14 cellular contexts compared by ENCODE assay signal in the genomic region with DNA sequence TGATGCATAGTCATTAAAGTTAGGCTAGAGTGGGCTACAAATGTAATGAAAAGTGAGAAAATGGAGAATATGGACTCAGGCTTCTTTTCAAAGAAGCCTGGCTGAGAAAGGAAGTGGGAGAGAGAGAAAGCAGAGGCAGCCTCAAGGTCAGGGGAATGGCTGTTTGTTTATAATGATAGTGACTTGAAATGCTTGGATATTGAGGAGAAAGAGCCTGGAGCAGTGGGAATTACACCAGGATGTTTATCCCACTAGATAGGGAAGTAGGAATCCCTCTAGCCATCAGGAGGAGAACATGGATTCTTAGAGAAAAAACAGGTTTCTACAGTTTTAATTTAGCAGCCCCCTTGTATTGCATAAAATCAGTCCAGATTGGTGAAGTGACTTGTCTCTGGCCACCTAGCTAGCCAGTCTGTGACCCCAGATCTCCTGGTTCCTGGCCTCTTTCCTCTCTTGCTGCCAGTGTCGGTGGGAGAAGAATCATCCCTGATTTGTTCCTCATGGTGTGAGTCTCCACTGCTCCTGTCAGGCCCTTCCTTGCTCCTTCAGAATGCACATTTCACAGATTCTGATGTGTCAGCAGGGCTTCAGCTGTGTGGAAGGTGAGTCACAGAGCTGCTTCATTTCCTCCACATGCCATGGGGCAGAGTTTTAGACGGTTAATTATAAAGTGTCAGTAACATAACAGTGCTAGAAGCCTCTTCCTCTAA. TPM values are rescaled to one million over a fixed set of nuclear protein-coding genes. Genes with fewer than 3 reads are reported as not detected.
DNase-seq lines count a peak whose midpoint lies in the region; ATAC-seq, FAIRE-seq and TF ChIP-seq lines count a peak whose summit lies in the region.
"Had no signal": no experiment of that assay in that cellular context is flagged by ENCODE, and none has a peak within 500 bp of the region (broad histone marks: within the 10 kb centered on the region; RNA-seq: fewer than 3 reads in every experiment).

No MANE protein-coding gene starts in this region.

- no peak overlapping the region for H3K4me3 ChIP-seq in AG09309 (ENCODE audit: control insufficient read depth, low read depth, low read length)
- no peak overlapping the region for H3K4me3 ChIP-seq in endothelial cell of umbilical vein (replicated peaks in 1 of 3; ENCODE audit: insufficient read depth in 1 of 3, low read depth in 1 of 3, low read length in 3 of 3)
- H3K4me3 ChIP-seq in mesodermal cell (ENCODE audit: extremely low read depth, insufficient read depth, low read length, poor library complexity, severe bottlenecking) = no peak overlapping the region
- H3K4me3 ChIP-seq in BE2C (ENCODE audit: low read depth, low read length) = no peak overlapping the region
- H3K4me3 ChIP-seq: suprapubic skin had no signal

- intact Hi-C loops in endothelial cell of umbilical vein (cut with micrococcal nuclease) = loop anchor here (1.0 to 10.0 kb wide), 2 partner anchors 33 to 555 kb away; a partner anchor contains a TSS

- H3K4me1 ChIP-seq in endothelial cell of umbilical vein (ENCODE audit: control insufficient read depth, extremely low read depth, insufficient read depth, low read length) = peaks cover 17% of the 10 kb centered on the region
- peaks cover 26% of the 10 kb centered on the region for H3K4me1 ChIP-seq in mesodermal cell (ENCODE audit: control insufficient read depth, insufficient read depth, low read length, poor library complexity, severe bottlenecking)
- no peaks in the 10 kb centered on the region; the same call in 1 of the 2 replicates for H3K4me1 ChIP-seq in BE2C
- H3K4me1 ChIP-seq: suprapubic skin had no signal

- H3K27ac ChIP-seq in endothelial cell of umbilical vein (ENCODE audit: insufficient read depth, low read depth, low read length) (peak overlapping the region; percentile 58), mesodermal cell (ENCODE audit: low read depth, low read length, severe bottlenecking) (peak overlapping the region; percentile 69)
- H3K27ac ChIP-seq: suprapubic skin had no signal

- WGBS in mesodermal cell (ENCODE audit: insufficient coverage in 2 of 2), 2 experiments = 33 to 78% methylated on average over 1 of the region's 2 CpGs

- H3K36me3 ChIP-seq in endothelial cell of umbilical vein (ENCODE audit: control insufficient read depth in 2 of 2, extremely low read depth in 1 of 2, insufficient read depth in 2 of 2, low read length in 2 of 2) = peaks cover 0 to 1% of the 10 kb centered on the region in 2 experiments
- peaks cover 4% of the 10 kb centered on the region for H3K36me3 ChIP-seq in mesodermal cell (ENCODE audit: control insufficient read depth, insufficient read depth, low read length)
- no peaks in the 10 kb centered on the region for H3K36me3 ChIP-seq in BE2C
- H3K36me3 ChIP-seq: suprapubic skin had no signal

- BruUV-seq in endothelial cell of umbilical vein (replicated peaks; lab: Mats Ljungman, UMichigan) = no TSS peak

- TF ChIP-seq CTCF in AG09309 (IDR thresholded peaks at IDR 0.05; ENCODE audit: control insufficient read depth, insufficient read depth, low read depth, low read length, missing control alignments) (no peak), endothelial cell of umbilical vein (IDR thresholded peaks at IDR 0.05; ENCODE audit: extremely low read depth in 1 of 2, insufficient read depth in 1 of 2, low read depth in 1 of 2, low read length in 2 of 2) (no peak), BE2C (IDR thresholded peaks at IDR 0.05; ENCODE audit: low read depth, low read length) (no peak)

- no peak for ATAC-seq in HG02973 (IDR thresholded peaks at IDR 0.05; ENCODE audit: unreplicated experiment)
- no peak for ATAC-seq in HG02870 (IDR thresholded peaks at IDR 0.05; ENCODE audit: unreplicated experiment)
- ATAC-seq: natural killer cell had no signal

- POLR2A ChIA-PET in endothelial cell of umbilical vein (lab: Charles Lee) = no interaction called here

- H3K9me3 ChIP-seq in endothelial cell of umbilical vein (replicated peaks; ENCODE audit: control insufficient read depth, insufficient read depth, low read length) = peaks cover 4% of the 10 kb centered on the region
- H3K9me3 ChIP-seq in mesodermal cell (ENCODE audit: control insufficient read depth, low read length) = peaks cover 31% of the 10 kb centered on the region
- H3K9me3 ChIP-seq in BE2C = peaks cover 2% of the 10 kb centered on the region; the same call in 1 of the 2 replicates

- no peak for TF ChIP-seq POLR2A in endothelial cell of umbilical vein (IDR thresholded peaks at IDR 0.05; ENCODE audit: low read depth, low read length)

- H3K9me1 ChIP-seq in endothelial cell of umbilical vein (replicated peaks; ENCODE audit: control insufficient read depth, extremely low read depth, insufficient read depth, low read length) = no peaks in the 10 kb centered on the region

- H3K9ac ChIP-seq in endothelial cell of umbilical vein (replicated peaks; ENCODE audit: extremely low read depth, insufficient read depth, low read length) = peak overlapping the region; percentile 3

- dilution Hi-C loops in endothelial cell of umbilical vein (cut with MboI; ENCODE audit: extremely low pct_ligation_motif_present, low sequenced_read_pairs) = no loop called here

- no peaks in the 10 kb centered on the region for H3K27me3 ChIP-seq in endothelial cell of umbilical vein (ENCODE audit: control insufficient read depth in 2 of 2, insufficient read depth in 2 of 2, low read length in 2 of 2)
- no peaks in the 10 kb centered on the region for H3K27me3 ChIP-seq in BE2C
- H3K27me3 ChIP-seq: suprapubic skin had no signal

- peak; percentile 35 for DNase-seq in AG09309 (ENCODE audit: low read depth)
- DNase-seq in M059J (ENCODE audit: low read depth) = peak; percentile 82
- DNase-seq in endothelial cell of umbilical vein (ENCODE audit: low read depth, low spot score) = peak; percentile 84
- DNase-seq in activated CD4-positive, CD25-positive, alpha-beta regulatory T cell treated with anti-CD3 and anti-CD28 coated beads, Interleukin-2, amount 50 U/mL, for 72 hours = no peak
- DNase-seq in BE2C = no peak
- DNase-seq: hippocampal formation; KG1; natural killer cell; NCI-H2171 treated with DMSO at 0.1 percent for 48 hours; stimulated activated CD4-positive, alpha-beta T cell treated with anti-CD3 and anti-CD28 coated beads, Interleukin-4, amount 100 ng/mL, for 24 hours had no signal

- H3K4me2 ChIP-seq in endothelial cell of umbilical vein (ENCODE audit: insufficient read depth, low read length) = peak overlapping the region; percentile 43

- CTCF ChIA-PET in endothelial cell of umbilical vein (lab: Charles Lee) = interaction anchor here (1.0 to 1.6 kb wide), 4 partner anchors 33 to 554 kb away, joined by 3 to 10 read pairs (median 6); a partner anchor contains a TSS

- peak; percentile 97 for FAIRE-seq in endothelial cell of umbilical vein (lab: Jason Lieb, UNC)

- no peak overlapping the region for H2AFZ ChIP-seq in endothelial cell of umbilical vein (ENCODE audit: low read depth, low read length)

- H4K20me1 ChIP-seq in endothelial cell of umbilical vein (replicated peaks; ENCODE audit: control insufficient read depth, extremely low read depth, insufficient read depth, low read length) = no peaks in the 10 kb centered on the region

- no peaks in the 10 kb centered on the region for H3K79me2 ChIP-seq in endothelial cell of umbilical vein (ENCODE audit: control insufficient read depth, insufficient read depth, low read length)

TF ChIP-seq in endothelial cell of umbilical vein, 7 proteins besides CTCF, POLR2A, EP300 and RAD21:
- TF ChIP-seq FOS (IDR thresholded peaks at IDR 0.05; ENCODE audit: borderline replicate concordance, insufficient read depth, low read length) (peak; percentile 98), GATA2 (IDR thresholded peaks at IDR 0.05; ENCODE audit: insufficient read depth, insufficient read length, low read depth, low read length) (no peak), JUN (IDR thresholded peaks at IDR 0.05; ENCODE audit: borderline replicate concordance, insufficient read depth, insufficient read length, low read depth) (peak; percentile 84), POLR2AphosphoS5 (IDR thresholded peaks at IDR 0.05; ENCODE audit: insufficient read depth, low read depth, low read length) (peak; percentile 64), EZH2 (IDR thresholded peaks at IDR 0.05; ENCODE audit: borderline replicate concordance, low read depth, low read length, severe bottlenecking) (no peak), MYC (IDR thresholded peaks at IDR 0.05; ENCODE audit: low read depth, low read length) (peak; percentile 31)
- TF ChIP-seq, protein P1, sequence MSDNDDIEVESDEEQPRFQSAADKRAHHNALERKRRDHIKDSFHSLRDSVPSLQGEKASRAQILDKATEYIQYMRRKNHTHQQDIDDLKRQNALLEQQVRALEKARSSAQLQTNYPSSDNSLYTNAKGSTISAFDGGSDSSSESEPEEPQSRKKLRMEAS (IDR thresholded peaks at IDR 0.05; ENCODE audit: insufficient read depth, insufficient read length) = no peak
TF ChIP-seq in endothelial cell of umbilical vein: peak in this region for 4.

RNA-seq across cellular contexts. Expression of a gene that starts 32.9 kb away (rescaled TPM):
- total RNA-seq in M059J (2014; rRNA removed; shearing (Covaris generic)) = 1.3 and 2.0 TPM in 2 replicates
- total RNA-seq in endothelial cell of umbilical vein = 22.5 and 26.7 TPM in 2 replicates
- polyA plus RNA-seq in endothelial cell of umbilical vein = 16.3 and 16.4 TPM in 2 replicates
- 5.5 and 7.0 TPM in 2 replicates for polyA plus RNA-seq in endothelial cell of umbilical vein (2011; cell fraction: cytosol; rRNA removed)
- polyA plus RNA-seq in endothelial cell of umbilical vein (2011; cell fraction: nucleus; rRNA removed) = 60.7 and 69.8 TPM in 2 replicates
- 9.2 and 13.4 TPM in 2 replicates for polyA plus RNA-seq in endothelial cell of umbilical vein (2012)
- polyA minus RNA-seq in endothelial cell of umbilical vein = 52.1 and 54.8 TPM in 2 replicates
- polyA minus RNA-seq in endothelial cell of umbilical vein (2011; cell fraction: cytosol; rRNA and poly(A)+ RNA removed) = 21.8 TPM
- polyA minus RNA-seq in endothelial cell of umbilical vein (2011; cell fraction: nucleus; rRNA and poly(A)+ RNA removed) = 52.4 and 55.5 TPM in 2 replicates
- 38.2 TPM for polyA plus RNA-seq in mesodermal cell (2013, experiment 1 of 2)
- 36.8 TPM for polyA plus RNA-seq in mesodermal cell (2013, experiment 2 of 2)
- polyA plus RNA-seq in BE2C (2012; ENCODE audit: insufficient read depth, insufficient read length, low read depth) = 1.5 TPM
- total RNA-seq: natural killer cell had no signal

Comparison
In these comparisons a context has a peak if more than half of its experiments do, and no peak if none do; other contexts are left out.
1. DNase-seq: peak in AG09309 (single experiment), M059J (single experiment) and endothelial cell of umbilical vein (single experiment); none in activated CD4-positive, CD25-positive, alpha-beta regulatory T cell treated with anti-CD3 and anti-CD28 coated beads, Interleukin-2, amount 50 U/mL, for 72 hours (single experiment) and BE2C (single experiment).